ENCODE assay signal across 10 cellular contexts in the genomic region with DNA sequence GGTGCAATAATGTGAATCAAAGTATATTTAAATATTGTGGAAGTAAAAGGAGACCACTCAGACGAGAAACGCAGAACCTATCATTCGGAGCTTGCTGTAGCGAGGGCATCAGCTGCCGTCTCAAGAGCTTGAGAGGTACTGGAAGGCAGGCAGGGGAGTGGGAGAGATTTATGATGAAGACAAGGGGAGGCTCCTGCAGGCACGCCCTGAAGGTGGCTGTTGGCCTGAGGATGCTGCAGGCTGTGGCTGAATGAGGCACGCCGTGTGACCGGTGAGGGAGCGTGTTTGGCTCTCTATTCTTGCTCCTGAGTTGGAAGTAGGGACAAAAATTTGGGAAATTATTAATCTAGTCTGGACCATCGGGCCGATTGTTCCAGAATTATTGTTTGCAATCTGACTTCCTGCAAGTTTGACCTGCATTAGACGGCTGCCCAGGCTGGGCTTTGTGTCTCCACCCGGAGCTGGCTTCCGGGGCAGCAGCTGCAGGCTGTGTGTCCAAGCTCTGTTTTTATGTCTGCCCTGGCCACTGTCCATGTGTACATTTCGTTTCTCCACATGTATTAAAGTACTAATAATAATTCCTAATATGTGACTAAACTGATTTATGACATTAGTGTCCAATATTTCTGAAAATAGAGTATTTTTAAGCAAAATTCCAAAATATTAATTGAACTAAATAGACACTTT.
A peak's percentile ranks its signal among the peaks of the same experiment; 100 is the strongest.
DNase-seq lines count a peak whose midpoint lies in the region; ATAC-seq and TF ChIP-seq lines count a peak whose summit lies in the region.
"Had no signal": no experiment of that assay in that cellular context is flagged by ENCODE, and none has a peak within 500 bp of the region (broad histone marks: within the 10 kb centered on the region; RNA-seq: fewer than 3 reads in every experiment).

No MANE protein-coding gene starts in this region.

- ATAC-seq in HG02759 (IDR thresholded peaks at IDR 0.05; ENCODE audit: unreplicated experiment) = no peak

- no peak for TF ChIP-seq CTCF in HFFc6 (IDR thresholded peaks at IDR 0.05)
- no peak for TF ChIP-seq CTCF in cardiac fibroblast (IDR thresholded peaks at IDR 0.05; ENCODE audit: low read depth, low read length)

- H3K27ac Mint-ChIP-seq in HFFc6 = peak overlapping the region; percentile 85

- H3K4me3 Mint-ChIP-seq in HFFc6 = peak overlapping the region; percentile 38; the same call in 1 of the 2 replicates

- peaks cover 29% of the 10 kb centered on the region for H3K4me1 Mint-ChIP-seq in HFFc6 (ENCODE audit: low read depth)

- peaks cover 28% of the 10 kb centered on the region for H3K4me1 ChIP-seq in skeletal muscle satellite cell (ENCODE audit: control insufficient read depth, insufficient read depth, low read length)

- peak overlapping the region; percentile 76 for H3K9ac ChIP-seq in skeletal muscle satellite cell (ENCODE audit: low read depth, low read length)

- no peaks in the 10 kb centered on the region for H3K9me3 Mint-ChIP-seq in HFFc6

- H3K36me3 ChIP-seq in skeletal muscle satellite cell (ENCODE audit: insufficient read depth, low read length) = no peaks in the 10 kb centered on the region

- DNase-seq in HFFc6 (no peak), cardiac fibroblast (ENCODE audit: low read depth in 2 of 2) (peak; percentile 31 to 66), left kidney (ENCODE audit: low read depth, low spot score) (peak; percentile 87), cortex of kidney (lab: John Stamatoyannopoulos, UW) (no peak), DMS153 (lab: John Stamatoyannopoulos, UW) (no peak), iPS-NIHi11 (ENCODE audit: low spot score) (no peak)
- DNase-seq: activated naive CD4-positive, alpha-beta T cell; NCI-H1694 treated with DMSO at 0.1 percent for 48 hours had no signal

- H3K27me3 ChIP-seq in skeletal muscle satellite cell (ENCODE audit: control insufficient read depth, insufficient read depth, low read length) = no peaks in the 10 kb centered on the region

- H3K36me3 Mint-ChIP-seq in HFFc6 (ENCODE audit: low read depth) = no peaks in the 10 kb centered on the region

- H3K4me3 ChIP-seq in cardiac fibroblast (replicated peaks in 1 of 2; ENCODE audit: low read depth in 2 of 2, low read length in 2 of 2) (no peak overlapping the region), skeletal muscle satellite cell (ENCODE audit: low read length) (peak overlapping the region; percentile 52)

- H3K4me2 ChIP-seq in skeletal muscle satellite cell (ENCODE audit: low read length) = peak overlapping the region; percentile 71

- no peaks in the 10 kb centered on the region for H3K9me3 ChIP-seq in skeletal muscle satellite cell (replicated peaks; ENCODE audit: low read length)

- no peaks in the 10 kb centered on the region for H3K27me3 Mint-ChIP-seq in HFFc6 (ENCODE audit: insufficient read depth)

Comparison
In these comparisons a context has a peak if more than half of its experiments do, and no peak if none do; other contexts are left out.
1. DNase-seq: peak in cardiac fibroblast (2 of 2) and left kidney (single experiment); none in HFFc6 (single experiment), cortex of kidney (single experiment), DMS153 (single experiment) and iPS-NIHi11 (single experiment).